In genomic region chr4:150723727-150724411, GRCh38 we compare ENCODE assay signal across 23 cellular contexts.
DNase-seq lines count a peak whose midpoint lies in the region; ATAC-seq and TF ChIP-seq lines count a peak whose summit lies in the region.
"Had no signal": no experiment of that assay in that cellular context is flagged by ENCODE, and none has a peak within 500 bp of the region (broad histone marks: within the 10 kb centered on the region; RNA-seq: fewer than 3 reads in every experiment).

No MANE protein-coding gene starts in this region.

- no peaks in the 10 kb centered on the region for H3K27me3 ChIP-seq in Peyer's patch
- H3K27me3 ChIP-seq in right atrium auricular region = no peaks in the 10 kb centered on the region
- H3K27me3 ChIP-seq in PC-9 (ENCODE audit: insufficient read depth, low read depth) = no peaks in the 10 kb centered on the region
- H3K27me3 ChIP-seq: adrenal gland, BE2C, brain microvascular endothelial cell had no signal

- no peaks in the 10 kb centered on the region for H3F3A ChIP-seq in PC-9 (ENCODE audit: insufficient read depth, low read depth)

- POLR2A ChIA-PET in PC-9 (lab: Charles Lee; ENCODE audit: unreplicated experiment) = interaction anchor here (0.6 kb wide), 1 partner anchor 399 kb away, joined by 3 read pairs; no protein-coding TSS in a partner anchor

- DNase-seq in Peyer's patch (peak in 1 of 3 donors; percentile 47), right atrium auricular region (ENCODE audit: low spot score) (no peak), posterior vena cava (ENCODE audit: low spot score) (peak; percentile 53), foreskin fibroblast (no peak), PC-9 (no peak), NCI-H1048 (lab: John Stamatoyannopoulos, UW) (no peak)
- DNase-seq: ACHN; activated CD4-positive, alpha-beta T cell treated with anti-CD3 and anti-CD28 coated beads for 48 hours; activated T-cell treated with anti-CD3 and anti-CD28 coated beads, Interleukin-2, amount 50 U/mL, for 4 hours; BE2C; brain microvascular endothelial cell; DMS153; effector memory CD4-positive, alpha-beta T cell; mesendoderm; naive thymus-derived CD4-positive, alpha-beta T cell; NCI-H446; SK-N-SH; stimulated activated CD4-positive, alpha-beta T cell treated with anti-CD3 and anti-CD28 coated beads, Interleukin-4, amount 100 ng/mL, for 24 hours; stimulated activated naive CD4-positive, alpha-beta T cell; T-helper 17 cell had no signal

- no peak overlapping the region for H2AFZ ChIP-seq in PC-9

- intact Hi-C loops in posterior vena cava (cut with DNase I) (no loop called here), PC-9 (cut with micrococcal nuclease; ENCODE audit: unreplicated experiment) (no loop called here)

- peaks cover 0 to 22% (median 2%) of the 10 kb centered on the region in 4 donors for H3K4me1 ChIP-seq in Peyer's patch
- peaks cover 0 to 20% of the 10 kb centered on the region in 2 donors for H3K4me1 ChIP-seq in right atrium auricular region
- H3K4me1 ChIP-seq in PC-9 (replicated peaks; ENCODE audit: insufficient read depth) = no peaks in the 10 kb centered on the region

- H3K4me3 ChIP-seq in Peyer's patch = no peak overlapping the region
- H3K4me3 ChIP-seq in right atrium auricular region = no peak overlapping the region
- no peak overlapping the region for H3K4me3 ChIP-seq in foreskin fibroblast (ENCODE audit: low read depth in 1 of 2, low read length in 2 of 2)
- H3K4me3 ChIP-seq in PC-9 = no peak overlapping the region
- H3K4me3 ChIP-seq: adrenal gland had no signal

- TF ChIP-seq CTCF in 22Rv1 (IDR thresholded peaks at IDR 0.05) (no peak), Peyer's patch (IDR thresholded peaks at IDR 0.05) (no peak), right atrium auricular region (IDR thresholded peaks at IDR 0.05) (no peak), foreskin fibroblast (IDR thresholded peaks at IDR 0.05; ENCODE audit: low read depth, low read length) (no peak), PC-9 (conservative IDR thresholded peaks at IDR 0.05) (no peak)

- H3K27ac ChIP-seq in 22Rv1 (peak overlapping the region; percentile 74), Peyer's patch (peak overlapping the region in 3 of 4 donors; percentile 38 to 87 (median 74)), right atrium auricular region (peak overlapping the region; percentile 60 to 83), PC-9 (no peak overlapping the region)
- H3K27ac ChIP-seq: brain microvascular endothelial cell had no signal

- no TSS peak for BruUV-seq in PC-9 (replicated peaks; lab: Mats Ljungman, UMichigan)

- H3K4me2 ChIP-seq in PC-9 = no peak overlapping the region
- H3K4me2 ChIP-seq: SK-N-SH had no signal

- TF ChIP-seq POLR2A in Peyer's patch (IDR thresholded peaks at IDR 0.05) = no peak

- no peaks in the 10 kb centered on the region for H3K9me2 ChIP-seq in PC-9 (ENCODE audit: insufficient read depth)
- H3K9me2 ChIP-seq: SK-N-SH had no signal

- CTCF ChIA-PET in PC-9 (lab: Charles Lee) = no interaction called here

- H3K9me3 ChIP-seq in Peyer's patch (no peaks in the 10 kb centered on the region), right atrium auricular region (peaks cover 0 to 14% of the 10 kb centered on the region in 2 donors), PC-9 (ENCODE audit: insufficient read depth, low read depth) (no peaks in the 10 kb centered on the region)
- H3K9me3 ChIP-seq: BE2C had no signal

- H3K36me3 ChIP-seq in Peyer's patch (peaks cover 0 to 5% (median 0%) of the 10 kb centered on the region in 3 donors), right atrium auricular region (no peaks in the 10 kb centered on the region), PC-9 (ENCODE audit: low read depth) (no peaks in the 10 kb centered on the region; the same call in 1 of the 2 replicates)
- H3K36me3 ChIP-seq: adrenal gland, BE2C, brain microvascular endothelial cell had no signal

- no peak for ATAC-seq in HG03108 (IDR thresholded peaks at IDR 0.05; ENCODE audit: unreplicated experiment)
- ATAC-seq: activated T-cell treated with anti-CD3 and anti-CD28 coated beads, Interleukin-2, amount 50 U/mL, for 4 hours; naive thymus-derived CD4-positive, alpha-beta T cell; T-helper 17 cell had no signal

- no peaks in the 10 kb centered on the region for H4K20me1 ChIP-seq in PC-9 (ENCODE audit: insufficient read depth)

- no peaks in the 10 kb centered on the region for H3K79me2 ChIP-seq in PC-9 (ENCODE audit: low read depth)
